In the genomic region with DNA sequence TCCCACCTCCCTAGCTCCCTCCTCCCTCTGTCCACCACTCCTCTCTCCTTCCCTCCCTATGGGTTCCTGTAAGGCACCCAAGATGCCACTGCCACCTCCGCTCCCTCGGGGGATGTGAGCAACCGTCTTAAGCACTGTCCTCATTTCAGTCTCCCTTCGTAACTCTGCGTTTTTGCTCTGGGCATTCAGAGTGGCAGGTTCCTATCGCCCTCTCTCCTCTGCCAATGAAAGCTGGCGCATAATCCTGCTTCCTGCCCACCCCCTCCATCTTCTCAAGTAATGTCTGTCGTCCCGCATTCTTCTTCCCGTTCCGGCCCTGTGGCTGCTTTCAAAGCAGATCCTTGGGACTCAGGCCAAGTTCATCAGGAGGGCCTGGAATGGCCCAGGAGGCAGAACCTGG, we compare ENCODE assay signal across 24 cellular contexts.
"Had no signal": no experiment of that assay in that cellular context is flagged by ENCODE, and none has a peak within 500 bp of the region (broad histone marks: within the 10 kb centered on the region; RNA-seq: fewer than 3 reads in every experiment).

No MANE protein-coding gene starts in this region.

- H3K4me2 ChIP-seq: hepatocyte had no signal

- H3K79me2 ChIP-seq: hepatocyte had no signal

- H3K36me3 ChIP-seq: heart right ventricle, left ventricle myocardium inferior, right atrium auricular region, stomach, tibial artery, uterus had no signal

- H3K9me3 ChIP-seq: heart right ventricle, left ventricle myocardium inferior, right atrium auricular region, stomach, testis, tibial artery, uterus had no signal

- H3K4me3 Mint-ChIP-seq: memory B cell; naive thymus-derived CD8-positive, alpha-beta T cell; nephron; neural crest cell; stimulated activated naive B cell treated with anti-CD40 and anti-IgM and Interleukin-4, amounts not matched to agents 10 μg/mL and 1 μg/mL and 100 μg/mL, for 72 hours had no signal

- ATAC-seq: heart right ventricle; naive thymus-derived CD8-positive, alpha-beta T cell; sciatic nerve; stimulated activated naive B cell treated with anti-CD40 and anti-IgM and Interleukin-4, amounts not matched to agents 10 μg/mL and 1 μg/mL and 100 μg/mL, for 72 hours; stimulated activated naive CD8-positive, alpha-beta T cell treated with anti-CD3 and anti-CD28 coated beads, Interleukin-15, Interleukin-2, amounts not matched to agents 100 U/mL and 50 U/mL, for 24 hours had no signal

- H3K9me3 Mint-ChIP-seq: memory B cell; naive thymus-derived CD8-positive, alpha-beta T cell; nephron; neural crest cell had no signal

- DNase-seq: heart right ventricle; islet precursor cell; left ventricle myocardium inferior; naive thymus-derived CD8-positive, alpha-beta T cell; nucleus accumbens; stimulated activated CD4-positive, alpha-beta T cell treated with anti-CD3 and anti-CD28 coated beads, Interleukin-12 subunit alpha, Interleukin-12 subunit beta, amount 100 ng/mL, for 4 hours; stimulated activated CD4-positive, alpha-beta T cell treated with anti-CD3 and anti-CD28 coated beads, Interleukin-15, amount 100 ng/mL, for 24 hours; stimulated activated CD4-positive, alpha-beta T cell treated with anti-CD3 and anti-CD28 coated beads, Interleukin-2, amount 100 ng/mL, for 24 hours; stimulated activated CD4-positive, alpha-beta T cell treated with anti-CD3 and anti-CD28 coated beads, Interleukin-4, amount 100 ng/mL, for 1 hour; stimulated activated naive B cell treated with anti-CD40 and anti-IgM and Interleukin-4, amounts not matched to agents 10 μg/mL and 1 μg/mL and 100 μg/mL, for 72 hours; stimulated activated naive CD8-positive, alpha-beta T cell treated with anti-CD3 and anti-CD28 coated beads, Interleukin-15, Interleukin-2, amounts not matched to agents 100 U/mL and 50 U/mL, for 24 hours; stomach; testis; tibial artery; uterus had no signal

- H3K4me3 ChIP-seq: heart right ventricle, hepatocyte, left ventricle myocardium inferior, lung, right atrium auricular region, skin epidermis, stomach, testis, tibial artery, uterus had no signal

- H2AFZ ChIP-seq: hepatocyte had no signal

- H3K27me3 ChIP-seq: hepatocyte, right atrium auricular region, stomach, testis, uterus had no signal

- H3K27me3 Mint-ChIP-seq: progenitor cell of endocrine pancreas had no signal

- H3K4me1 ChIP-seq: left ventricle myocardium inferior, right atrium auricular region, testis, uterus had no signal

- H3K4me1 Mint-ChIP-seq: memory B cell; nephron; stimulated activated naive B cell treated with anti-CD40 and anti-IgM and Interleukin-4, amounts not matched to agents 10 μg/mL and 1 μg/mL and 100 μg/mL, for 72 hours had no signal

- H3K27ac ChIP-seq: heart right ventricle, hepatocyte, left ventricle myocardium inferior, right atrium auricular region, skin epidermis, stomach, testis, tibial artery, uterus had no signal

- H3K27ac Mint-ChIP-seq: memory B cell; progenitor cell of endocrine pancreas; stimulated activated naive B cell treated with anti-CD40 and anti-IgM and Interleukin-4, amounts not matched to agents 10 μg/mL and 1 μg/mL and 100 μg/mL, for 72 hours had no signal

- H3K36me3 Mint-ChIP-seq: memory B cell; naive thymus-derived CD8-positive, alpha-beta T cell; stimulated activated naive B cell treated with anti-CD40 and anti-IgM and Interleukin-4, amounts not matched to agents 10 μg/mL and 1 μg/mL and 100 μg/mL, for 72 hours had no signal
